In genomic region chr7:149872419-149873073, GRCh38 we compare ENCODE assay signal across 8 cellular contexts. TPM values are rescaled to one million over a fixed set of nuclear protein-coding genes. Genes with fewer than 3 reads are reported as not detected.
DNase-seq lines count a peak whose midpoint lies in the region; ATAC-seq, FAIRE-seq and TF ChIP-seq lines count a peak whose summit lies in the region.

No MANE protein-coding gene starts in this region.

- peak; percentile 47 for TF ChIP-seq CTCF in SK-N-SH (IDR thresholded peaks at IDR 0.05)
- peak; percentile 54 for TF ChIP-seq CTCF in HepG2 (CRISPR knock-in tag; IDR thresholded peaks at IDR 0.05)

- H3K9ac ChIP-seq in SK-N-SH (peak overlapping the region; percentile 81), HepG2 (ENCODE audit: insufficient read depth, low read depth, low read length) (peak overlapping the region; percentile 64)

- H3K9me3 ChIP-seq in MG63 = no peaks in the 10 kb centered on the region
- H3K9me3 ChIP-seq in SK-N-SH = no peaks in the 10 kb centered on the region
- no peaks in the 10 kb centered on the region for H3K9me3 ChIP-seq in ectodermal cell (ENCODE audit: control insufficient read depth, low read length)
- H3K9me3 ChIP-seq in HepG2 (ENCODE audit: low read length) = no peaks in the 10 kb centered on the region

- no peaks in the 10 kb centered on the region for H3K9me3 Mint-ChIP-seq in activated naive CD4-positive, alpha-beta T cell treated with anti-CD3 and anti-CD28 coated beads, Interleukin-2, amount 50 U/mL, for 24 hours
- no peaks in the 10 kb centered on the region for H3K9me3 Mint-ChIP-seq in stimulated activated naive CD8-positive, alpha-beta T cell treated with anti-CD3 and anti-CD28 coated beads, Interleukin-15, amount 100 ng/mL, for 72 hours

- peak overlapping the region; percentile 82 for H3K27ac Mint-ChIP-seq in activated naive CD4-positive, alpha-beta T cell treated with anti-CD3 and anti-CD28 coated beads, Interleukin-2, amount 50 U/mL, for 24 hours
- peak overlapping the region; percentile 94 to 96 for H3K27ac Mint-ChIP-seq in stimulated activated naive CD8-positive, alpha-beta T cell treated with anti-CD3 and anti-CD28 coated beads, Interleukin-15, amount 100 ng/mL, for 72 hours

- POLR2A ChIA-PET in SK-N-SH (lab: Yijun Ruan, JAX) (interaction anchor here (0.8 kb wide), 1 partner anchor 34 kb away, joined by 3 read pairs; the partner anchor contains the start of gene ZNF862), HepG2 (lab: Yijun Ruan, JAX) (no interaction called here)

- TF ChIP-seq RAD21 in SK-N-SH (IDR thresholded peaks at IDR 0.05; ENCODE audit: low read length) (peak; percentile 49), HepG2 (CRISPR knock-in tag; IDR thresholded peaks at IDR 0.05) (no peak)

- H3K36me3 Mint-ChIP-seq in activated naive CD4-positive, alpha-beta T cell treated with anti-CD3 and anti-CD28 coated beads, Interleukin-2, amount 50 U/mL, for 24 hours = no peaks in the 10 kb centered on the region

- in situ Hi-C loops in HepG2 (cut with HindIII; ENCODE audit: extremely low pct_ligation_motif_present, low pct_unique_long_range_greater_than_20kb) = loop anchor here (25.0 kb wide), 1 partner anchor 165 kb away; no protein-coding TSS in a partner anchor

- H3F3A ChIP-seq in SK-N-SH (replicated peaks; ENCODE audit: insufficient read depth) = peaks cover 12% of the 10 kb centered on the region

- peak overlapping the region; percentile 94 for H2AFZ ChIP-seq in SK-N-SH (ENCODE audit: low read depth)
- H2AFZ ChIP-seq in HepG2 (ENCODE audit: low read length) = peak overlapping the region; percentile 70

- peak; percentile 76 for FAIRE-seq in HepG2 (lab: Jason Lieb, UNC)

- peaks cover 82% of the 10 kb centered on the region for H3K4me1 Mint-ChIP-seq in activated naive CD4-positive, alpha-beta T cell treated with anti-CD3 and anti-CD28 coated beads, Interleukin-2, amount 50 U/mL, for 24 hours
- H3K4me1 Mint-ChIP-seq in stimulated activated naive CD8-positive, alpha-beta T cell treated with anti-CD3 and anti-CD28 coated beads, Interleukin-15, amount 100 ng/mL, for 72 hours = peaks cover 75% of the 10 kb centered on the region

- no peaks in the 10 kb centered on the region for H3K27me3 Mint-ChIP-seq in activated naive CD4-positive, alpha-beta T cell treated with anti-CD3 and anti-CD28 coated beads, Interleukin-2, amount 50 U/mL, for 24 hours
- H3K27me3 Mint-ChIP-seq in stimulated activated naive CD8-positive, alpha-beta T cell treated with anti-CD3 and anti-CD28 coated beads, Interleukin-15, amount 100 ng/mL, for 72 hours = no peaks in the 10 kb centered on the region

- WGBS in SK-N-SH (ENCODE audit: low lambda C conversion rate) = 18% methylated on average over 13 of the region's 13 CpGs
- 37 to 38% methylated on average over 13 of the region's 13 CpGs for WGBS in ectodermal cell, 2 experiments
- 47% methylated on average over 7 of the region's 13 CpGs for WGBS in HepG2 (ENCODE audit: low lambda C conversion rate)

- no peaks in the 10 kb centered on the region for H4K20me1 ChIP-seq in SK-N-SH (ENCODE audit: insufficient read depth)
- H4K20me1 ChIP-seq in HepG2 (ENCODE audit: insufficient read depth, low read length) = no peaks in the 10 kb centered on the region

- H3K79me2 ChIP-seq in SK-N-SH (ENCODE audit: insufficient read depth) (no peaks in the 10 kb centered on the region), HepG2 (ENCODE audit: insufficient read depth, low read length) (peaks cover 8% of the 10 kb centered on the region)

- H3K4me1 ChIP-seq in SK-N-SH (ENCODE audit: control insufficient read depth in 1 of 2, insufficient read depth in 2 of 2, low read depth in 1 of 2, low read length in 1 of 2) (peaks cover 0 to 21% of the 10 kb centered on the region in 2 experiments; a peak in 2 of 4 replicates), ectodermal cell (ENCODE audit: control insufficient read depth, insufficient read depth, low read length) (no peaks in the 10 kb centered on the region), HepG2 (ENCODE audit: insufficient read depth, low read length) (peaks cover 33% of the 10 kb centered on the region)

- peak overlapping the region; percentile 85 for H3K4me3 Mint-ChIP-seq in activated naive CD4-positive, alpha-beta T cell treated with anti-CD3 and anti-CD28 coated beads, Interleukin-2, amount 50 U/mL, for 24 hours
- peak overlapping the region; percentile 85 to 92 for H3K4me3 Mint-ChIP-seq in stimulated activated naive CD8-positive, alpha-beta T cell treated with anti-CD3 and anti-CD28 coated beads, Interleukin-15, amount 100 ng/mL, for 72 hours

- H3K27ac ChIP-seq in SK-N-SH (ENCODE audit: low read depth in 2 of 2, low read length in 1 of 2) (peak overlapping the region; percentile 68 to 88), ectodermal cell (ENCODE audit: insufficient read depth, low read depth, low read length, poor library complexity, severe bottlenecking) (no peak overlapping the region), HepG2 (ENCODE audit: extremely low read length, insufficient read depth, low read length) (peak overlapping the region; percentile 68)

- H3K36me3 ChIP-seq in MG63 (no peaks in the 10 kb centered on the region), SK-N-SH (replicated peaks in 1 of 2; ENCODE audit: control insufficient read depth in 1 of 2, insufficient read depth in 2 of 2, low read length in 1 of 2) (peaks cover 0 to 15% of the 10 kb centered on the region in 2 experiments), ectodermal cell (ENCODE audit: control insufficient read depth, insufficient read depth, low read length) (no peaks in the 10 kb centered on the region), HepG2 (replicated peaks in 1 of 2; ENCODE audit: control insufficient read depth in 1 of 2, insufficient read depth in 2 of 2, low read length in 2 of 2) (peaks cover 0 to 4% of the 10 kb centered on the region in 2 experiments; a peak in 1 of 5 replicates)

- H3K27me3 ChIP-seq in MG63 (no peaks in the 10 kb centered on the region), SK-N-SH (ENCODE audit: insufficient read depth) (no peaks in the 10 kb centered on the region), ectodermal cell (ENCODE audit: control insufficient read depth, insufficient read depth, low read length, poor library complexity, severe bottlenecking) (peaks cover 17% of the 10 kb centered on the region), HepG2 (ENCODE audit: control insufficient read depth in 1 of 2, insufficient read depth in 2 of 2, low read length in 2 of 2) (no peaks in the 10 kb centered on the region)

- TF ChIP-seq POLR2A in HepG2 (IDR thresholded peaks at IDR 0.05; ENCODE audit: insufficient read depth in 1 of 2, low read depth in 2 of 2, low read length in 2 of 2) = 0 out of 4 replicates have a peak, but pooled peaks of 1 of the 2 experiments have one; percentile 22

- no TSS peak for BruUV-seq in HepG2 (replicated peaks; lab: Mats Ljungman, UMichigan)

- ATAC-seq in HepG2 (peak; percentile 71), GM19452 (IDR thresholded peaks at IDR 0.05; ENCODE audit: unreplicated experiment) (no peak)
- ATAC-seq in stimulated activated naive CD8-positive, alpha-beta T cell treated with anti-CD3 and anti-CD28 coated beads, Interleukin-15, amount 100 ng/mL, for 72 hours = no peak

- peak overlapping the region; percentile 94 for H3K4me2 ChIP-seq in SK-N-SH
- peak overlapping the region; percentile 92 for H3K4me2 ChIP-seq in HepG2 (ENCODE audit: low read depth, low read length)

- CTCF ChIA-PET in SK-N-SH (lab: Yijun Ruan, JAX) = interaction anchor here (0.9 to 3.3 kb wide), 5 partner anchors 10 to 65 kb away, joined by 3 to 21 read pairs (median 7); no protein-coding TSS in a partner anchor
- CTCF ChIA-PET in HepG2 (lab: Yijun Ruan, JAX; ENCODE audit: low intra/inter-chr PET ratio, low total read pairs) = interaction anchor here (1.2 kb wide), 1 partner anchor 11 kb away, joined by 3 read pairs; no protein-coding TSS in a partner anchor

- peak overlapping the region; percentile 59 for H3K4me3 ChIP-seq in MG63
- H3K4me3 ChIP-seq in SK-N-SH (ENCODE audit: low read depth in 2 of 2, low read length in 1 of 2) = peak overlapping the region; percentile 88 to 91
- H3K4me3 ChIP-seq in ectodermal cell (ENCODE audit: insufficient read depth, low read depth, low read length) = peak overlapping the region; percentile 66
- peak overlapping the region; percentile 69 to 80 (median 76) for H3K4me3 ChIP-seq in HepG2 (replicated peaks in 1 of 3; ENCODE audit: insufficient read depth in 1 of 3, low read depth in 2 of 3, low read length in 3 of 3)

- DNase-seq in activated naive CD4-positive, alpha-beta T cell treated with anti-CD3 and anti-CD28 coated beads, Interleukin-2, amount 50 U/mL, for 16 hours = no peak
- DNase-seq in MG63 (no peak), SK-N-SH (peak; percentile 96), HepG2 (ENCODE audit: low spot score) (peak; percentile 81)
- peak in 1 of 2 donors; percentile 47 for DNase-seq in stimulated activated naive CD8-positive, alpha-beta T cell treated with anti-CD3 and anti-CD28 coated beads, Interleukin-15, amount 100 ng/mL, for 72 hours

- no peaks in the 10 kb centered on the region for H3K9me2 ChIP-seq in SK-N-SH

- intact Hi-C loops in HepG2 (cut with micrococcal nuclease; ENCODE audit: unreplicated experiment) = loop anchor here (2.0 kb wide), 1 partner anchor 34 kb away; the partner anchor contains the start of gene ZNF862

- TF ChIP-seq EP300 in SK-N-SH (IDR thresholded peaks at IDR 0.05; ENCODE audit: borderline replicate concordance in 1 of 2, low read depth in 1 of 2, low read length in 1 of 2) (no peak), HepG2 (IDR thresholded peaks at IDR 0.05; ENCODE audit: low read depth in 2 of 2, low read length in 2 of 2) (no peak), HepG2 (CRISPR knock-in tag; IDR thresholded peaks at IDR 0.05; ENCODE audit: borderline replicate concordance) (no peak)

RNA-seq across cellular contexts. Expression of gene ATP6V0E2, which starts 1.2 kb away (rescaled TPM):
- total RNA-seq in MG63 (2014; rRNA removed; shearing (Covaris generic); ENCODE audit: low replicate concordance) = 18.4 and 21.9 TPM in 2 replicates
- 42.6 and 49.6 TPM in 2 replicates for polyA plus RNA-seq in SK-N-SH (2012; rRNA removed)
- 26.8 and 43.0 TPM in 2 replicates for polyA plus RNA-seq in SK-N-SH (2012; cell fraction: cytosol; rRNA removed)
- 22.5 and 34.6 TPM in 2 replicates for polyA plus RNA-seq in SK-N-SH (2012; cell fraction: nucleus; rRNA removed)
- 41.6 TPM for polyA plus RNA-seq in ectodermal cell (2013, experiment 1 of 4)
- 41.3 TPM for polyA plus RNA-seq in ectodermal cell (2013, experiment 2 of 4)
- polyA plus RNA-seq in ectodermal cell (2013, experiment 3 of 4) = 34.9 TPM
- 35.4 TPM for polyA plus RNA-seq in ectodermal cell (2013, experiment 4 of 4)
- total RNA-seq in HepG2 (2016; rRNA removed; fragmentation: Illumina TruSeq; extraction: Trizol) = 142 and 203 TPM in 2 replicates
- 120 and 162 TPM in 2 replicates for total RNA-seq in HepG2 (2016; cell fraction: cytosol; rRNA removed; fragmentation: Illumina TruSeq; extraction: Trizol; ENCODE audit: low read depth)
- 117 and 216 TPM in 2 replicates for total RNA-seq in HepG2 (2016; cell fraction: insoluble cytoplasmic fraction; rRNA removed; fragmentation: Illumina TruSeq; extraction: Trizol)
- total RNA-seq in HepG2 (2016; cell fraction: membrane; rRNA removed; fragmentation: Illumina TruSeq; extraction: Trizol) = 244 and 302 TPM in 2 replicates
- 121 and 139 TPM in 2 replicates for total RNA-seq in HepG2 (2016; cell fraction: nucleus; rRNA removed; fragmentation: Illumina TruSeq; extraction: Trizol)
- polyA plus RNA-seq in HepG2 (2011; rRNA removed) = 32.9 and 36.8 TPM in 2 replicates
- polyA plus RNA-seq in HepG2 (2011; cell fraction: cytosol; rRNA removed) = 39.7 and 73.9 TPM in 2 replicates
- 47.4 and 51.5 TPM in 2 replicates for polyA plus RNA-seq in HepG2 (2011; cell fraction: nucleus; rRNA removed)
- polyA plus RNA-seq in HepG2 (2012) = 44.9 and 47.0 TPM in 2 replicates
- polyA plus RNA-seq in HepG2 (2016; cell fraction: cytosol; fragmentation: Illumina TruSeq; extraction: Trizol; ENCODE audit: low read depth) = 173 and 241 TPM in 2 replicates
- 167 and 202 TPM in 2 replicates for polyA plus RNA-seq in HepG2 (2016; cell fraction: insoluble cytoplasmic fraction; fragmentation: Illumina TruSeq; extraction: Trizol; ENCODE audit: low read depth)
- 293 and 346 TPM in 2 replicates for polyA plus RNA-seq in HepG2 (2016; cell fraction: membrane; fragmentation: Illumina TruSeq; extraction: Trizol; ENCODE audit: low read depth)
- 253 and 256 TPM in 2 replicates for polyA plus RNA-seq in HepG2 (2016; cell fraction: nucleus; fragmentation: Illumina TruSeq; extraction: Trizol; ENCODE audit: insufficient read depth, low read depth)
- 0.58 and 74.0 TPM in 2 replicates for polyA minus RNA-seq in HepG2 (2011; rRNA and poly(A)+ RNA removed; ENCODE audit: low replicate concordance)
- 30.3 and 36.1 TPM in 2 replicates for polyA minus RNA-seq in HepG2 (2011; cell fraction: cytosol; rRNA and poly(A)+ RNA removed)
- polyA minus RNA-seq in HepG2 (2011; cell fraction: nucleus; rRNA and poly(A)+ RNA removed) = 14.4 and 15.7 TPM in 2 replicates

RNA-seq across cellular contexts. Expression of gene ZNF862, which starts 34.4 kb away (rescaled TPM):
- total RNA-seq in MG63 (2014; rRNA removed; shearing (Covaris generic); ENCODE audit: low replicate concordance) = 0.52 and 4.5 TPM in 2 replicates
- polyA plus RNA-seq in SK-N-SH (2012; rRNA removed) = 17.3 and 24.3 TPM in 2 replicates
- polyA plus RNA-seq in SK-N-SH (2012; cell fraction: cytosol; rRNA removed) = 5.9 and 9.1 TPM in 2 replicates
- 95.3 and 96.2 TPM in 2 replicates for polyA plus RNA-seq in SK-N-SH (2012; cell fraction: nucleus; rRNA removed)
- polyA plus RNA-seq in ectodermal cell (2013, experiment 1 of 4) = 11.6 TPM
- 12.1 TPM for polyA plus RNA-seq in ectodermal cell (2013, experiment 2 of 4)
- 8.6 TPM for polyA plus RNA-seq in ectodermal cell (2013, experiment 3 of 4)
- polyA plus RNA-seq in ectodermal cell (2013, experiment 4 of 4) = 9.6 TPM
- 0.89 and 1.0 TPM in 2 replicates for total RNA-seq in HepG2 (2016; rRNA removed; fragmentation: Illumina TruSeq; extraction: Trizol)
- total RNA-seq in HepG2 (2016; cell fraction: cytosol; rRNA removed; fragmentation: Illumina TruSeq; extraction: Trizol; ENCODE audit: low read depth) = 0.10 and 0.35 TPM in 2 replicates
- total RNA-seq in HepG2 (2016; cell fraction: insoluble cytoplasmic fraction; rRNA removed; fragmentation: Illumina TruSeq; extraction: Trizol) = 0.67 and 0.80 TPM in 2 replicates
- total RNA-seq in HepG2 (2016; cell fraction: membrane; rRNA removed; fragmentation: Illumina TruSeq; extraction: Trizol) = 0.46 and 0.55 TPM in 2 replicates
- 2.0 TPM in 2 replicates for total RNA-seq in HepG2 (2016; cell fraction: nucleus; rRNA removed; fragmentation: Illumina TruSeq; extraction: Trizol)
- 2.0 and 2.8 TPM in 2 replicates for polyA plus RNA-seq in HepG2 (2011; rRNA removed)
- polyA plus RNA-seq in HepG2 (2011; cell fraction: cytosol; rRNA removed) = 1.0 and 1.3 TPM in 2 replicates
- 7.1 and 8.7 TPM in 2 replicates for polyA plus RNA-seq in HepG2 (2011; cell fraction: nucleus; rRNA removed)
- polyA plus RNA-seq in HepG2 (2012) = 0.76 and 1.6 TPM in 2 replicates
- polyA plus RNA-seq in HepG2 (2016; cell fraction: cytosol; fragmentation: Illumina TruSeq; extraction: Trizol; ENCODE audit: low read depth) = 0.25 and 0.28 TPM in 2 replicates
- polyA plus RNA-seq in HepG2 (2016; cell fraction: insoluble cytoplasmic fraction; fragmentation: Illumina TruSeq; extraction: Trizol; ENCODE audit: low read depth) = 0.27 and 0.70 TPM in 2 replicates
- 0.29 and 0.43 TPM in 2 replicates for polyA plus RNA-seq in HepG2 (2016; cell fraction: membrane; fragmentation: Illumina TruSeq; extraction: Trizol; ENCODE audit: low read depth)
- polyA plus RNA-seq in HepG2 (2016; cell fraction: nucleus; fragmentation: Illumina TruSeq; extraction: Trizol; ENCODE audit: insufficient read depth, low read depth) = 1.9 and 2.0 TPM in 2 replicates
- polyA minus RNA-seq in HepG2 (2011; rRNA and poly(A)+ RNA removed; ENCODE audit: low replicate concordance) = 2.0 and 5.0 TPM in 2 replicates
- 0.59 and 1.2 TPM in 2 replicates for polyA minus RNA-seq in HepG2 (2011; cell fraction: cytosol; rRNA and poly(A)+ RNA removed)
- 6.6 and 10.3 TPM in 2 replicates for polyA minus RNA-seq in HepG2 (2011; cell fraction: nucleus; rRNA and poly(A)+ RNA removed)

Comparison
In these comparisons a context has a peak if more than half of its experiments do, and no peak if none do; other contexts are left out.
1. DNase-seq: peak in SK-N-SH (single experiment) and HepG2 (single experiment); none in activated naive CD4-positive, alpha-beta T cell treated with anti-CD3 and anti-CD28 coated beads, Interleukin-2, amount 50 U/mL, for 16 hours (single experiment) and MG63 (single experiment).
2. Peak in every context shown above with its lines, with median percentiles within 50 percentile points of each other: H3K4me3 ChIP-seq.